Comparison of ENCODE assay signal across 20 cellular contexts in genomic region chr9:111195779-111196178, GRCh38.
"Had no signal": no experiment of that assay in that cellular context is flagged by ENCODE, and none has a peak within 500 bp of the region (broad histone marks: within the 10 kb centered on the region; RNA-seq: fewer than 3 reads in every experiment).

No MANE protein-coding gene starts in this region.

- ATAC-seq: esophagus mucosa, left ventricle myocardium superior had no signal

- H3K4me1 ChIP-seq: thyroid gland, upper lobe of left lung, uterus had no signal

- H3K4me1 Mint-ChIP-seq: naive B cell, nephron progenitor cell had no signal

- DNase-seq: central memory CD4-positive, alpha-beta T cell; dorsolateral prefrontal cortex; effector CD8-positive, alpha-beta T cell; islet precursor cell; left ventricle myocardium superior; mesendoderm; naive B cell; nephron progenitor cell; posterior cingulate gyrus; small intestine; stimulated activated CD4-positive, alpha-beta T cell treated with anti-CD3 and anti-CD28 coated beads, Interleukin-2, amount 100 ng/mL, for 48 hours; stimulated activated naive CD4-positive, alpha-beta T cell treated with Interleukin-2 at 50 U/mL for 16 hours; thyroid gland; upper lobe of left lung; uterus had no signal

- H3K27me3 ChIP-seq: dorsolateral prefrontal cortex, neutrophil, suprapubic skin, thyroid gland, upper lobe of left lung, uterus had no signal

- H3K36me3 ChIP-seq: neutrophil, suprapubic skin, thyroid gland, upper lobe of left lung, uterus had no signal

- H3K27ac ChIP-seq: neutrophil, suprapubic skin, thyroid gland, upper lobe of left lung, uterus had no signal

- H3K27ac Mint-ChIP-seq: naive B cell, nephron progenitor cell had no signal

- H3K4me3 Mint-ChIP-seq: naive B cell, nephron progenitor cell had no signal

- H3K9me3 ChIP-seq: neutrophil, suprapubic skin, thyroid gland, upper lobe of left lung, uterus had no signal

- H3K4me3 ChIP-seq: coronary artery, lung, suprapubic skin, thyroid gland, upper lobe of left lung, uterus had no signal
